In genomic region chr5:91282210-91282609, GRCh38 we compare ENCODE assay signal across 20 cellular contexts.
DNase-seq lines count a peak whose midpoint lies in the region; ATAC-seq and TF ChIP-seq lines count a peak whose summit lies in the region.
"Had no signal": no experiment of that assay in that cellular context is flagged by ENCODE, and none has a peak within 500 bp of the region (broad histone marks: within the 10 kb centered on the region; RNA-seq: fewer than 3 reads in every experiment).

No MANE protein-coding gene starts in this region.

- H3K36me3 ChIP-seq in HCT116 (ENCODE audit: control insufficient read depth in 1 of 2, insufficient read depth in 2 of 2, low read length in 2 of 2) (no peaks in the 10 kb centered on the region), SK-N-SH (replicated peaks in 1 of 2; ENCODE audit: control insufficient read depth in 1 of 2, insufficient read depth in 2 of 2, low read length in 1 of 2) (no peaks in the 10 kb centered on the region)
- no peaks in the 10 kb centered on the region for H3K36me3 ChIP-seq in effector memory CD4-positive, alpha-beta T cell (ENCODE audit: control insufficient read depth, insufficient read depth, low read length)
- H3K36me3 ChIP-seq: gastroesophageal sphincter, stomach, tibial artery had no signal

- no peak for ATAC-seq in activated CD8-positive, alpha-beta T cell treated with anti-CD3 and anti-CD28 coated beads for 36 hours
- no peak for ATAC-seq in activated CD8-positive, alpha-beta T cell treated with anti-CD3 and anti-CD28 coated beads, Interleukin-2, amount 10 ng/mL, durations not matched to agents 7 days and 5 days
- no peak for ATAC-seq in HCT116
- no peak for ATAC-seq in activated naive CD8-positive, alpha-beta T cell treated with anti-CD3 and anti-CD28 coated beads, Interleukin-2, amount 50 U/mL, for 24 hours
- ATAC-seq: gastroesophageal sphincter, left colon, psoas muscle, T-cell had no signal

- intact Hi-C loops in activated CD8-positive, alpha-beta T cell treated with anti-CD3 and anti-CD28 coated beads for 36 hours (cut with micrococcal nuclease) = no loop called here
- intact Hi-C loops in HCT116 (cut with micrococcal nuclease) = no loop called here

- H3K27ac ChIP-seq in HCT116 (ENCODE audit: low read depth, low read length) (no peak overlapping the region), SK-N-SH (ENCODE audit: low read depth in 2 of 2, low read length in 1 of 2) (peak overlapping the region in 1 of 2 experiments; percentile 98; a peak in 1 of 4 replicates)
- no peak overlapping the region for H3K27ac ChIP-seq in effector memory CD4-positive, alpha-beta T cell (ENCODE audit: insufficient read depth, low read length, poor library complexity, severe bottlenecking)
- H3K27ac ChIP-seq: coronary artery had no signal

- POLR2A ChIA-PET in activated CD8-positive, alpha-beta T cell treated with anti-CD3 and anti-CD28 coated beads for 36 hours (lab: Charles Lee) = interaction anchor here (1.2 to 1.6 kb wide), 2 partner anchors 29 to 98 kb away, joined by 3 to 4 read pairs; no protein-coding TSS in a partner anchor
- POLR2A ChIA-PET in activated CD8-positive, alpha-beta T cell treated with anti-CD3 and anti-CD28 coated beads, Interleukin-2, amount 10 ng/mL, durations not matched to agents 7 days and 5 days (lab: Charles Lee) = interaction anchor here (3.7 kb wide), 1 partner anchor 98 kb away, joined by 36 read pairs; no protein-coding TSS in a partner anchor
- POLR2A ChIA-PET in HCT116 (lab: Charles Lee) = no interaction called here
- POLR2A ChIA-PET in SK-N-SH (lab: Yijun Ruan, JAX) = no interaction called here

- H3K27me3 ChIP-seq in HCT116 (ENCODE audit: insufficient read depth, low read length) (no peaks in the 10 kb centered on the region), SK-N-SH (ENCODE audit: insufficient read depth) (no peaks in the 10 kb centered on the region)
- no peaks in the 10 kb centered on the region for H3K27me3 ChIP-seq in effector memory CD4-positive, alpha-beta T cell (replicated peaks; ENCODE audit: control insufficient read depth, insufficient read depth, low read length, poor library complexity, severe bottlenecking)
- H3K27me3 ChIP-seq: gastroesophageal sphincter, hepatocyte, stomach, tibial artery had no signal

- H3K4me1 Mint-ChIP-seq in activated CD8-positive, alpha-beta T cell treated with anti-CD3 and anti-CD28 coated beads for 36 hours (ENCODE audit: low read depth) = peaks cover 45% of the 10 kb centered on the region
- H3K4me1 Mint-ChIP-seq in activated CD8-positive, alpha-beta T cell treated with anti-CD3 and anti-CD28 coated beads, Interleukin-2, amount 10 ng/mL, durations not matched to agents 7 days and 5 days (ENCODE audit: low read depth) = peaks cover 20% of the 10 kb centered on the region
- peaks cover 62% of the 10 kb centered on the region for H3K4me1 Mint-ChIP-seq in activated naive CD8-positive, alpha-beta T cell treated with anti-CD3 and anti-CD28 coated beads, Interleukin-2, amount 50 U/mL, for 24 hours
- peaks cover 22% of the 10 kb centered on the region for H3K4me1 Mint-ChIP-seq in neural crest cell

- H3K4me2 ChIP-seq in HCT116 (ENCODE audit: low read length) (peak overlapping the region; percentile 88; the same call in 1 of the 2 replicates), SK-N-SH (no peak overlapping the region)
- H3K4me2 ChIP-seq: hepatocyte had no signal

- H3K79me2 ChIP-seq in HCT116 (ENCODE audit: insufficient read depth, low read length) (no peaks in the 10 kb centered on the region), SK-N-SH (ENCODE audit: insufficient read depth) (no peaks in the 10 kb centered on the region)
- H3K79me2 ChIP-seq: hepatocyte had no signal

- no peak for TF ChIP-seq EP300 in SK-N-SH (IDR thresholded peaks at IDR 0.05; ENCODE audit: borderline replicate concordance in 1 of 2, low read depth in 1 of 2, low read length in 1 of 2)

- H4K20me1 ChIP-seq in HCT116 (ENCODE audit: insufficient read depth) = no peaks in the 10 kb centered on the region
- H4K20me1 ChIP-seq in SK-N-SH (ENCODE audit: insufficient read depth) = no peaks in the 10 kb centered on the region

- H3K4me3 ChIP-seq in HCT116 (replicated peaks in 1 of 2; ENCODE audit: low read depth in 1 of 2, low read length in 2 of 2) (no peak overlapping the region), SK-N-SH (ENCODE audit: low read depth in 2 of 2, low read length in 1 of 2) (no peak overlapping the region)
- no peak overlapping the region for H3K4me3 ChIP-seq in effector memory CD4-positive, alpha-beta T cell (ENCODE audit: insufficient read depth, low read depth, low read length, poor library complexity, severe bottlenecking)
- H3K4me3 ChIP-seq: coronary artery, gastroesophageal sphincter, hepatocyte, stomach, tibial artery had no signal

- no peak for TF ChIP-seq POLR2A in HCT116 (IDR thresholded peaks at IDR 0.05; ENCODE audit: borderline replicate concordance, extremely low read depth, insufficient read depth, insufficient read length)

- H3K9me2 ChIP-seq in HCT116 (ENCODE audit: insufficient read depth) (no peaks in the 10 kb centered on the region), SK-N-SH (no peaks in the 10 kb centered on the region)

- RAD21 ChIA-PET in HCT116 (lab: Charles Lee; ENCODE audit: low non-redundant PET in 1 of 2, low total read pairs in 2 of 2, uncharacterized antibody in 2 of 2, unreplicated experiment in 2 of 2) = no interaction called here

- H2AFZ ChIP-seq in HCT116 (ENCODE audit: low read depth, low read length, poor library complexity, severe bottlenecking) (no peak overlapping the region), SK-N-SH (ENCODE audit: low read depth) (no peak overlapping the region)
- H2AFZ ChIP-seq: hepatocyte had no signal

- peaks cover 21% of the 10 kb centered on the region for H3K36me3 Mint-ChIP-seq in activated CD8-positive, alpha-beta T cell treated with anti-CD3 and anti-CD28 coated beads for 36 hours (ENCODE audit: low read depth)
- peaks cover 4% of the 10 kb centered on the region for H3K36me3 Mint-ChIP-seq in activated CD8-positive, alpha-beta T cell treated with anti-CD3 and anti-CD28 coated beads, Interleukin-2, amount 10 ng/mL, durations not matched to agents 7 days and 5 days (ENCODE audit: low read depth)
- H3K36me3 Mint-ChIP-seq in activated naive CD8-positive, alpha-beta T cell treated with anti-CD3 and anti-CD28 coated beads, Interleukin-2, amount 50 U/mL, for 24 hours (ENCODE audit: low read depth) = peaks cover 15% of the 10 kb centered on the region
- H3K36me3 Mint-ChIP-seq in neural crest cell (ENCODE audit: low read depth) = peaks cover 2% of the 10 kb centered on the region

- CTCF ChIA-PET in activated CD8-positive, alpha-beta T cell treated with anti-CD3 and anti-CD28 coated beads for 36 hours (lab: Charles Lee) = interaction anchor here (1.0 to 1.4 kb wide), 3 partner anchors 9 to 102 kb away, joined by 3 to 8 read pairs (median 4); no protein-coding TSS in a partner anchor
- CTCF ChIA-PET in activated CD8-positive, alpha-beta T cell treated with anti-CD3 and anti-CD28 coated beads, Interleukin-2, amount 10 ng/mL, durations not matched to agents 7 days and 5 days (lab: Charles Lee) = interaction anchor here (2.0 kb wide), 1 partner anchor 9 kb away, joined by 8 read pairs; no protein-coding TSS in a partner anchor
- CTCF ChIA-PET in HCT116 (lab: Charles Lee) (interaction anchor here (1.5 kb wide), 1 partner anchor 99 kb away, joined by 3 read pairs; no protein-coding TSS in a partner anchor), SK-N-SH (lab: Yijun Ruan, JAX) (no interaction called here)

- no peak overlapping the region for H3K4me3 Mint-ChIP-seq in activated CD8-positive, alpha-beta T cell treated with anti-CD3 and anti-CD28 coated beads for 36 hours
- no peak overlapping the region for H3K4me3 Mint-ChIP-seq in activated CD8-positive, alpha-beta T cell treated with anti-CD3 and anti-CD28 coated beads, Interleukin-2, amount 10 ng/mL, durations not matched to agents 7 days and 5 days
- no peak overlapping the region for H3K4me3 Mint-ChIP-seq in activated naive CD8-positive, alpha-beta T cell treated with anti-CD3 and anti-CD28 coated beads, Interleukin-2, amount 50 U/mL, for 24 hours
- peak overlapping the region; percentile 60 for H3K4me3 Mint-ChIP-seq in neural crest cell
- H3K4me3 Mint-ChIP-seq: T-cell had no signal

- 94% methylated on average over 7 of the region's 7 CpGs for WGBS in SK-N-SH (ENCODE audit: low lambda C conversion rate)

- H3K9me3 Mint-ChIP-seq in activated CD8-positive, alpha-beta T cell treated with anti-CD3 and anti-CD28 coated beads for 36 hours = peaks cover 30% of the 10 kb centered on the region
- peaks cover 14% of the 10 kb centered on the region for H3K9me3 Mint-ChIP-seq in activated CD8-positive, alpha-beta T cell treated with anti-CD3 and anti-CD28 coated beads, Interleukin-2, amount 10 ng/mL, durations not matched to agents 7 days and 5 days (ENCODE audit: insufficient read depth)
- H3K9me3 Mint-ChIP-seq in activated naive CD8-positive, alpha-beta T cell treated with anti-CD3 and anti-CD28 coated beads, Interleukin-2, amount 50 U/mL, for 24 hours = peaks cover 29% of the 10 kb centered on the region
- peaks cover 2% of the 10 kb centered on the region for H3K9me3 Mint-ChIP-seq in neural crest cell

- no peak for DNase-seq in activated CD8-positive, alpha-beta T cell treated with anti-CD3 and anti-CD28 coated beads for 36 hours
- no peak for DNase-seq in activated CD8-positive, alpha-beta T cell treated with anti-CD3 and anti-CD28 coated beads, Interleukin-2, amount 10 ng/mL, durations not matched to agents 7 days and 5 days
- no peak for DNase-seq in HCT116 (ENCODE audit: low read depth, low spot score)
- DNase-seq in activated naive CD8-positive, alpha-beta T cell treated with anti-CD3 and anti-CD28 coated beads, Interleukin-2, amount 50 U/mL, for 24 hours = no peak
- no peak for DNase-seq in neural crest cell (ENCODE audit: low read depth, low spot score)
- no peak for DNase-seq in SK-N-SH
- DNase-seq in RPMI8226 = no peak
- DNase-seq in effector memory CD4-positive, alpha-beta T cell = no peak
- DNase-seq: activated CD4-positive, CD25-positive, alpha-beta regulatory T cell; left colon; NCI-H1092; NCI-H524; NK-92 treated with Interleukin-12 subunit alpha and Interleukin-12 subunit beta, amount 100 ng/mL, for 24 hours; psoas muscle; stomach; T-cell; tibial artery had no signal

- TF ChIP-seq CTCF in activated CD8-positive, alpha-beta T cell treated with anti-CD3 and anti-CD28 coated beads for 36 hours (IDR thresholded peaks at IDR 0.05) = no peak
- TF ChIP-seq CTCF in HCT116 (IDR thresholded peaks at IDR 0.05 in 2 of 3, conservative IDR thresholded peaks at IDR 0.05 in 1 of 3; ENCODE audit: borderline replicate concordance in 1 of 3, insufficient read depth in 1 of 3, low read depth in 2 of 3, low read length in 2 of 3) = no peak
- no peak for TF ChIP-seq CTCF in neural crest cell (conservative IDR thresholded peaks at IDR 0.05)
- no peak for TF ChIP-seq CTCF in SK-N-SH (IDR thresholded peaks at IDR 0.05)

- TF ChIP-seq RAD21 in HCT116 (IDR thresholded peaks at IDR 0.05; ENCODE audit: low read depth) = no peak
- no peak for TF ChIP-seq RAD21 in SK-N-SH (IDR thresholded peaks at IDR 0.05; ENCODE audit: low read length)

- H3F3A ChIP-seq in SK-N-SH (replicated peaks; ENCODE audit: insufficient read depth) = peaks cover 24% of the 10 kb centered on the region

- H3K4me1 ChIP-seq in HCT116 (ENCODE audit: control insufficient read depth in 1 of 2, insufficient read depth in 2 of 2, low read length in 2 of 2) = peaks cover 28 to 64% of the 10 kb centered on the region in 2 experiments
- peaks cover 10 to 24% of the 10 kb centered on the region in 2 experiments for H3K4me1 ChIP-seq in SK-N-SH (ENCODE audit: control insufficient read depth in 1 of 2, insufficient read depth in 2 of 2, low read depth in 1 of 2, low read length in 1 of 2)
- peaks cover 13% of the 10 kb centered on the region for H3K4me1 ChIP-seq in effector memory CD4-positive, alpha-beta T cell (ENCODE audit: control insufficient read depth, insufficient read depth, low read length, poor library complexity, severe bottlenecking)

- no peaks in the 10 kb centered on the region for H3K27me3 Mint-ChIP-seq in activated CD8-positive, alpha-beta T cell treated with anti-CD3 and anti-CD28 coated beads for 36 hours
- no peaks in the 10 kb centered on the region for H3K27me3 Mint-ChIP-seq in activated CD8-positive, alpha-beta T cell treated with anti-CD3 and anti-CD28 coated beads, Interleukin-2, amount 10 ng/mL, durations not matched to agents 7 days and 5 days (ENCODE audit: low read depth)
- no peaks in the 10 kb centered on the region for H3K27me3 Mint-ChIP-seq in activated naive CD8-positive, alpha-beta T cell treated with anti-CD3 and anti-CD28 coated beads, Interleukin-2, amount 50 U/mL, for 24 hours
- no peaks in the 10 kb centered on the region for H3K27me3 Mint-ChIP-seq in neural crest cell (ENCODE audit: low read depth)
- H3K27me3 Mint-ChIP-seq: T-cell had no signal

- H3K27ac Mint-ChIP-seq in activated CD8-positive, alpha-beta T cell treated with anti-CD3 and anti-CD28 coated beads for 36 hours = peak overlapping the region; percentile 62
- H3K27ac Mint-ChIP-seq in activated CD8-positive, alpha-beta T cell treated with anti-CD3 and anti-CD28 coated beads, Interleukin-2, amount 10 ng/mL, durations not matched to agents 7 days and 5 days = no peak overlapping the region
- H3K27ac Mint-ChIP-seq in activated naive CD8-positive, alpha-beta T cell treated with anti-CD3 and anti-CD28 coated beads, Interleukin-2, amount 50 U/mL, for 24 hours = peak overlapping the region; percentile 60
- H3K27ac Mint-ChIP-seq in neural crest cell (ENCODE audit: unreplicated experiment) = no peak overlapping the region

- H3K9me3 ChIP-seq in HCT116 (ENCODE audit: control insufficient read depth in 1 of 2, insufficient read depth in 1 of 2, low read depth in 1 of 2, low read length in 2 of 2) = 0 out of 4 replicates have a peak, but pooled peaks cover 0 to under 1% of the 10 kb centered on the region in 2 experiments
- H3K9me3 ChIP-seq in SK-N-SH = no peaks in the 10 kb centered on the region
- no peaks in the 10 kb centered on the region for H3K9me3 ChIP-seq in effector memory CD4-positive, alpha-beta T cell (ENCODE audit: control insufficient read depth, low read length)
- H3K9me3 ChIP-seq: gastroesophageal sphincter, psoas muscle, stomach, tibial artery had no signal

- BruUV-seq in HCT116 (replicated peaks; lab: Mats Ljungman, UMichigan) = no TSS peak

- H3K9ac ChIP-seq in HCT116 (ENCODE audit: low read length) = no peak overlapping the region
- no peak overlapping the region for H3K9ac ChIP-seq in SK-N-SH

Comparison
In these comparisons a context has a peak if more than half of its experiments do, and no peak if none do; other contexts are left out.
1. H3K27ac Mint-ChIP-seq: peak in activated CD8-positive, alpha-beta T cell treated with anti-CD3 and anti-CD28 coated beads for 36 hours (single experiment) and activated naive CD8-positive, alpha-beta T cell treated with anti-CD3 and anti-CD28 coated beads, Interleukin-2, amount 50 U/mL, for 24 hours (single experiment); none in activated CD8-positive, alpha-beta T cell treated with anti-CD3 and anti-CD28 coated beads, Interleukin-2, amount 10 ng/mL, durations not matched to agents 7 days and 5 days (single experiment) and neural crest cell (single experiment).
2. POLR2A ChIA-PET loops: an anchor here in activated CD8-positive, alpha-beta T cell treated with anti-CD3 and anti-CD28 coated beads for 36 hours (1.2 to 1.6 kb wide) and activated CD8-positive, alpha-beta T cell treated with anti-CD3 and anti-CD28 coated beads, Interleukin-2, amount 10 ng/mL, durations not matched to agents 7 days and 5 days (3.7 kb wide); none called in HCT116 and SK-N-SH.